In genomic region chr14:52640137-52640536, GRCh38 we compare ENCODE assay signal across 22 cellular contexts. TPM values are rescaled to one million over a fixed set of nuclear protein-coding genes. Genes with fewer than 3 reads are reported as not detected.
DNase-seq lines count a peak whose midpoint lies in the region; ATAC-seq and TF ChIP-seq lines count a peak whose summit lies in the region.
"Had no signal": no experiment of that assay in that cellular context is flagged by ENCODE, and none has a peak within 500 bp of the region (broad histone marks: within the 10 kb centered on the region; RNA-seq: fewer than 3 reads in every experiment).

No MANE protein-coding gene starts in this region.

- no peaks in the 10 kb centered on the region for H3K27me3 Mint-ChIP-seq in Calu3 (ENCODE audit: unreplicated experiment)
- no peaks in the 10 kb centered on the region for H3K27me3 Mint-ChIP-seq in activated T-helper 17 cell treated with anti-CD3 and anti-CD28 coated beads, Interleukin-2, amount 50 U/mL, for 72 hours
- H3K27me3 Mint-ChIP-seq: CD4-positive, alpha-beta memory T cell; naive B cell; type B pancreatic cell had no signal

- peaks cover 17% of the 10 kb centered on the region for H3K36me3 Mint-ChIP-seq in Calu3 (ENCODE audit: insufficient read depth, unreplicated experiment)
- H3K36me3 Mint-ChIP-seq in activated T-helper 17 cell treated with anti-CD3 and anti-CD28 coated beads, Interleukin-2, amount 50 U/mL, for 72 hours (ENCODE audit: low read depth) = peaks cover 53% of the 10 kb centered on the region

- H3K4me3 Mint-ChIP-seq in Calu3 (ENCODE audit: low read depth, unreplicated experiment) = no peak overlapping the region
- H3K4me3 Mint-ChIP-seq in activated T-helper 17 cell treated with anti-CD3 and anti-CD28 coated beads, Interleukin-2, amount 50 U/mL, for 72 hours = peak overlapping the region; percentile 26
- H3K4me3 Mint-ChIP-seq: CD4-positive, alpha-beta memory T cell; naive B cell; type B pancreatic cell had no signal

- no TSS peak for BruUV-seq in Calu3 (replicated peaks; lab: Mats Ljungman, UMichigan)

- CTCF ChIA-PET in Calu3 (lab: Charles Lee) = no interaction called here

- no peak for TF ChIP-seq CTCF in Calu3 (IDR thresholded peaks at IDR 0.05; ENCODE audit: unreplicated experiment)

- intact Hi-C loops in Calu3 (cut with micrococcal nuclease; ENCODE audit: unreplicated experiment) (no loop called here), posterior cingulate gyrus (cut with DNase I) (no loop called here)

- peaks cover 6% of the 10 kb centered on the region for H3K9me3 Mint-ChIP-seq in Calu3 (ENCODE audit: low read depth, unreplicated experiment)
- peaks cover 6% of the 10 kb centered on the region for H3K9me3 Mint-ChIP-seq in activated T-helper 17 cell treated with anti-CD3 and anti-CD28 coated beads, Interleukin-2, amount 50 U/mL, for 72 hours

- no peaks in the 10 kb centered on the region for H3K4me1 Mint-ChIP-seq in Calu3 (ENCODE audit: low read depth, unreplicated experiment)
- peaks cover 14% of the 10 kb centered on the region for H3K4me1 Mint-ChIP-seq in activated T-helper 17 cell treated with anti-CD3 and anti-CD28 coated beads, Interleukin-2, amount 50 U/mL, for 72 hours
- H3K4me1 Mint-ChIP-seq: CD4-positive, alpha-beta memory T cell; naive B cell had no signal

- peak overlapping the region; percentile 11 for H3K27ac Mint-ChIP-seq in Calu3 (ENCODE audit: unreplicated experiment)
- peak overlapping the region; percentile 72 for H3K27ac Mint-ChIP-seq in activated T-helper 17 cell treated with anti-CD3 and anti-CD28 coated beads, Interleukin-2, amount 50 U/mL, for 72 hours
- H3K27ac Mint-ChIP-seq: type B pancreatic cell had no signal

- ATAC-seq in activated T-helper 17 cell treated with anti-CD3 and anti-CD28 coated beads, Interleukin-2, amount 50 U/mL, for 72 hours (replicated peaks) = peak; percentile 94
- ATAC-seq: gastroesophageal sphincter, left ventricle myocardium superior had no signal

- peak; percentile 40 for DNase-seq in activated CD4-positive, alpha-beta T cell treated with anti-CD3 and anti-CD28 coated beads for 48 hours
- DNase-seq in activated CD4-positive, alpha-beta T cell treated with anti-CD3 and anti-CD28 coated beads for 4 hours = no peak
- DNase-seq in Calu3 = no peak
- peak; percentile 3 for DNase-seq in stimulated activated CD4-positive, alpha-beta T cell treated with anti-CD3 and anti-CD28 coated beads, Interleukin-4, amount 100 ng/mL, for 24 hours
- no peak for DNase-seq in posterior cingulate gyrus
- no peak for DNase-seq in activated CD8-positive, alpha-beta memory T cell treated with anti-CD3 and anti-CD28 coated beads, Interleukin-2, amount 50 U/mL, for 48 hours
- no peak for DNase-seq in cortex of kidney (lab: John Stamatoyannopoulos, UW)
- DNase-seq: activated gamma-delta T cell; AML-193; aorta; CD4-positive, alpha-beta memory T cell; left ventricle myocardium superior; naive B cell; NCI-H1417 treated with DMSO at 0.1 percent for 48 hours; NCI-H2081 treated with DMSO at 0.1 percent for 48 hours; NCI-H345; NCI-H774; nucleus accumbens; SK-N-SH had no signal

RNA-seq across cellular contexts. Expression of gene ERO1A, which starts 55.2 kb away (rescaled TPM):
- 117 and 129 TPM in 2 replicates for total RNA-seq in Calu3 (2022)
- total RNA-seq in activated T-helper 17 cell treated with anti-CD3 and anti-CD28 coated beads, Interleukin-2, amount 50 U/mL, for 72 hours = 100 to 1,000 TPM; 220 to 329 TPM

Comparison
In these comparisons a context has a peak if more than half of its experiments do, and no peak if none do; other contexts are left out.
1. DNase-seq: peak in activated CD4-positive, alpha-beta T cell treated with anti-CD3 and anti-CD28 coated beads for 48 hours (single experiment) and stimulated activated CD4-positive, alpha-beta T cell treated with anti-CD3 and anti-CD28 coated beads, Interleukin-4, amount 100 ng/mL, for 24 hours (single experiment); none in activated CD4-positive, alpha-beta T cell treated with anti-CD3 and anti-CD28 coated beads for 4 hours (0 of 2), Calu3 (single experiment), posterior cingulate gyrus (0 of 10), activated CD8-positive, alpha-beta memory T cell treated with anti-CD3 and anti-CD28 coated beads, Interleukin-2, amount 50 U/mL, for 48 hours (single experiment) and cortex of kidney (single experiment).